In the genomic region with DNA sequence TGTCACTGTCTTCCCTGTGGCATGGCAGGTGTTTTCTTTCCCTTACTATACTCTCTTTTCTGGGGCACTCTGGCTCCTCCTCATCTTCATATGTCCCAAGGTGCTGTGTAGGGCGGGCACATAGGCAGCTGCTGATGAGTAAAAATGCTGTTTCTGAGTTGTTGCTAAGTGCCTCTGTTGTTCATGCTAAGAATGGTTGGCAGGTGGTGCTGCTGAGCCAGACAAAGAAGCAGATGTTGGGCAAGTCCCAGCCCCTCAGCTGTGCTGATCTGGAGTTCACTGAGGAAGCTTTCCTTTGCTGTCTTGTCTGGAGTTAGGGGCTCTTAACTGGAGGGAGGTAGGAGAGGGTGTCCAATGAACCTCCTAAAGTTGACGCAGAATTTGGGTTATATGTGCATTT, we compare ENCODE assay signal across 9 cellular contexts. TPM values are rescaled to one million over a fixed set of nuclear protein-coding genes. Genes with fewer than 3 reads are reported as not detected.
DNase-seq lines count a peak whose midpoint lies in the region; ATAC-seq, FAIRE-seq and TF ChIP-seq lines count a peak whose summit lies in the region.
"Had no signal": no experiment of that assay in that cellular context is flagged by ENCODE, and none has a peak within 500 bp of the region (broad histone marks: within the 10 kb centered on the region; RNA-seq: fewer than 3 reads in every experiment).

No MANE protein-coding gene starts in this region.

- TF ChIP-seq CTCF in astrocyte (IDR thresholded peaks at IDR 0.05; ENCODE audit: insufficient read depth, low read depth, low read length), result peak; percentile 54
- peak; percentile 34 for TF ChIP-seq CTCF in kidney (IDR thresholded peaks at IDR 0.05; ENCODE audit: borderline replicate concordance, extremely low read depth, insufficient read depth)
- TF ChIP-seq CTCF in CD14-positive monocyte (IDR thresholded peaks at IDR 0.05), result no peak

- intact Hi-C loops in kidney (cut with DNase I) (no loop called here), CD14-positive monocyte (cut with micrococcal nuclease) (no loop called here)

- peaks cover 11% of the 10 kb centered on the region for H3K4me1 ChIP-seq in astrocyte (ENCODE audit: insufficient read depth, low read length)
- H3K4me1 ChIP-seq in kidney (ENCODE audit: control insufficient read depth in 1 of 2, insufficient read depth in 1 of 2, low read depth in 1 of 2, low read length in 2 of 2), result no peaks in the 10 kb centered on the region

- H3K9ac ChIP-seq in astrocyte (ENCODE audit: low read length), result no peak overlapping the region
- H3K9ac ChIP-seq in kidney (ENCODE audit: low read length in 2 of 2), result no peak overlapping the region

- H3K4me1 Mint-ChIP-seq in astrocyte (ENCODE audit: low read depth, unreplicated experiment), result peaks cover 19% of the 10 kb centered on the region
- no peaks in the 10 kb centered on the region for H3K4me1 Mint-ChIP-seq in CD14-positive monocyte

- H3K4me3 Mint-ChIP-seq in astrocyte (ENCODE audit: unreplicated experiment) (no peak overlapping the region), CD14-positive monocyte (no peak overlapping the region)

- no peaks in the 10 kb centered on the region for H3K27me3 Mint-ChIP-seq in astrocyte (ENCODE audit: low read depth, unreplicated experiment)
- no peaks in the 10 kb centered on the region for H3K27me3 Mint-ChIP-seq in CD14-positive monocyte (ENCODE audit: low read depth in 3 of 3)

- H3K27ac ChIP-seq in astrocyte (ENCODE audit: low read depth, low read length) (no peak overlapping the region), kidney (ENCODE audit: low read depth in 2 of 2, low read length in 2 of 2) (no peak overlapping the region)

- peak; percentile 79 for DNase-seq in ELR (ENCODE audit: low read depth)
- DNase-seq in HuH-7.5 (ENCODE audit: low spot score), result peak; percentile 39
- peak in 4 of 5 donors; percentile 47 to 77 (median 56) for DNase-seq in T-helper 1 cell
- peak; percentile 56 for DNase-seq in astrocyte (ENCODE audit: low read depth)
- DNase-seq in kidney, result no peak
- DNase-seq in stimulated activated CD8-positive, alpha-beta memory T cell treated with anti-CD3 and anti-CD28 coated beads, Interleukin-12 subunit alpha, Interleukin-12 subunit beta, amount 100 ng/mL, for 4 hours (ENCODE audit: low read depth), result peak; percentile 33
- DNase-seq in CD14-positive monocyte (ENCODE audit: low spot score), result no peak
- DNase-seq: gastrocnemius medialis had no signal

- H3K36me3 Mint-ChIP-seq in astrocyte (ENCODE audit: low read depth, unreplicated experiment) (peaks cover 8% of the 10 kb centered on the region), CD14-positive monocyte (peaks cover 51 to 53% of the 10 kb centered on the region in 2 donors)

- H3K79me2 ChIP-seq in astrocyte (ENCODE audit: insufficient read depth, low read length), result no peaks in the 10 kb centered on the region

- H3K4me3 ChIP-seq in astrocyte (ENCODE audit: insufficient read depth, low read depth, low read length) (no peak overlapping the region), kidney (ENCODE audit: low read length in 2 of 2) (no peak overlapping the region)
- H3K4me3 ChIP-seq: gastrocnemius medialis had no signal

- H4K20me1 ChIP-seq in astrocyte (ENCODE audit: insufficient read depth, low read length), result no peaks in the 10 kb centered on the region

- no peaks in the 10 kb centered on the region for H3K27me3 ChIP-seq in astrocyte (ENCODE audit: insufficient read depth, low read length)
- H3K27me3 ChIP-seq: gastrocnemius medialis had no signal

- H3K4me2 ChIP-seq in astrocyte (ENCODE audit: low read length), result no peak overlapping the region

- H3K27ac Mint-ChIP-seq in astrocyte (ENCODE audit: unreplicated experiment), result peak overlapping the region; percentile 36
- H3K27ac Mint-ChIP-seq in CD14-positive monocyte, result peak overlapping the region in 3 of 7 donors; percentile 12 to 30 (median 21)

- no peaks in the 10 kb centered on the region for H3K9me3 ChIP-seq in astrocyte (ENCODE audit: insufficient read depth, low read depth, low read length)
- H3K9me3 ChIP-seq in kidney (ENCODE audit: control insufficient read depth in 1 of 2, low read length in 2 of 2), result no peaks in the 10 kb centered on the region
- H3K9me3 ChIP-seq: gastrocnemius medialis had no signal

- H3K36me3 ChIP-seq in astrocyte (ENCODE audit: insufficient read depth, low read length) (peaks cover 3% of the 10 kb centered on the region), kidney (ENCODE audit: control insufficient read depth in 1 of 2, insufficient read depth in 2 of 2, low read length in 2 of 2) (peaks cover 20 to 24% of the 10 kb centered on the region in 2 donors)

- H2AFZ ChIP-seq in astrocyte (ENCODE audit: low read depth, low read length), result no peak overlapping the region

- no peaks in the 10 kb centered on the region for H3K9me3 Mint-ChIP-seq in astrocyte (ENCODE audit: unreplicated experiment)
- no peaks in the 10 kb centered on the region for H3K9me3 Mint-ChIP-seq in CD14-positive monocyte

- ATAC-seq in GM21526 (IDR thresholded peaks at IDR 0.05; ENCODE audit: low FRiP score, unreplicated experiment), result peak; percentile 94

- FAIRE-seq in astrocyte (lab: Jason Lieb, UNC) (no peak), kidney (lab: Jason Lieb, UNC) (no peak)

RNA-seq across cellular contexts. Expression of a gene that starts 40.6 kb away (rescaled TPM):
- total RNA-seq in astrocyte (21.2 and 24.2 TPM in 2 replicates), kidney (31.4 TPM)
- polyA plus RNA-seq in kidney (ENCODE audit: insufficient read depth, low read depth, low replicate concordance) (126 TPM), CD14-positive monocyte (10 to 100 TPM; 19.4 TPM)

Comparison
In these comparisons a context has a peak if more than half of its experiments do, and no peak if none do; other contexts are left out.
1. DNase-seq: peak in ELR (single experiment), HuH-7.5 (single experiment), T-helper 1 cell (4 of 5), astrocyte (single experiment) and stimulated activated CD8-positive, alpha-beta memory T cell treated with anti-CD3 and anti-CD28 coated beads, Interleukin-12 subunit alpha, Interleukin-12 subunit beta, amount 100 ng/mL, for 4 hours (single experiment); none in kidney (single experiment) and CD14-positive monocyte (single experiment).